In the genomic region with DNA sequence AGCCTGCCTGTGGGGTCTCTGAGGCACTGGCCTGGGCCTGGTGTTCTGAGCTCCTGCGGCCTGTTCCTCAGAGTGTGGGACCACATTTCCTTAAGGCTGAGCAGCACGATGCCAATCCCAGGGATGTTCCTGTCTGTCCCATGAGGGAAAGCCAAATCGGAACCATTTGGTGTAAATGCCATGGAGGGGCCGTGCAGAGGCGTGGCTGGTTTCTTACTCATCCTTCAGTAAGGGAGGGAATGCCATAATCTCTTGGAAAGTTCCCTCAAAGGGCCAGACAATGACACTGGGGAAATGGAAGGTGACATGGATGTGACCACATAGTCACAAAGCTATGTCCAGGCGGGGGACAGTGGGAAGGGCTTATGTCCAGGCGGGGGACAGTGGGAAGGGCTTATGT, we compare ENCODE assay signal across 20 cellular contexts.
"Had no signal": no experiment of that assay in that cellular context is flagged by ENCODE, and none has a peak within 500 bp of the region (broad histone marks: within the 10 kb centered on the region; RNA-seq: fewer than 3 reads in every experiment).

No MANE protein-coding gene starts in this region.

- ATAC-seq: activated CD8-positive, alpha-beta T cell treated with anti-CD3 and anti-CD28 coated beads for 36 hours; gastrocnemius medialis; heart right ventricle; psoas muscle; right cardiac atrium had no signal

- H3K4me1 Mint-ChIP-seq: activated CD4-positive, alpha-beta T cell treated with anti-CD3 and anti-CD28 coated beads, Interleukin-2, amount 10 ng/mL, durations not matched to agents 24 days and 14 days had no signal

- H3K27ac Mint-ChIP-seq: activated CD4-positive, alpha-beta T cell treated with anti-CD3 and anti-CD28 coated beads, Interleukin-2, amount 10 ng/mL, durations not matched to agents 24 days and 14 days; activated CD8-positive, alpha-beta T cell treated with anti-CD3 and anti-CD28 coated beads for 36 hours; activated naive CD4-positive, alpha-beta T cell treated with anti-CD3 and anti-CD28 coated beads for 36 hours; activated T-helper 2 cell treated with anti-CD3 and anti-CD28 coated beads, Interferon-gamma antibody, Interleukin-2, Interleukin-4, amounts not matched to agents 10 μg/mL and 5 μg/mL and 100 μg/mL, durations not matched to agents 14 hours and 24 hours and 36 hours; stimulated activated naive CD8-positive, alpha-beta T cell treated with anti-CD3 and anti-CD28 coated beads, Interleukin-15, Interleukin-2, amounts not matched to agents 100 ng/mL and 50 ng/mL, for 24 hours had no signal

- H3K27me3 ChIP-seq: brain microvascular endothelial cell, gastrocnemius medialis, heart right ventricle, transverse colon, vagina had no signal

- H3K4me3 ChIP-seq: gastrocnemius medialis, heart right ventricle, left ventricle myocardium inferior, psoas muscle, skin epidermis, transverse colon, vagina had no signal

- DNase-seq: activated CD4-positive, alpha-beta T cell treated with anti-CD3 and anti-CD28 coated beads, Interleukin-2, amount 10 ng/mL, durations not matched to agents 24 days and 14 days; activated CD8-positive, alpha-beta T cell treated with anti-CD3 and anti-CD28 coated beads for 36 hours; activated naive CD4-positive, alpha-beta T cell treated with anti-CD3 and anti-CD28 coated beads for 36 hours; activated T-cell treated with anti-CD3 and anti-CD28 coated beads, Interleukin-2, amount 50 U/mL, for 1 hour; aorta; brain microvascular endothelial cell; central memory CD4-positive, alpha-beta T cell; erythroblast; gastrocnemius medialis; heart right ventricle; kidney glomerular epithelial cell; left ventricle myocardium inferior; mammary epithelial cell; right cardiac atrium; transverse colon had no signal

- H3K9me3 Mint-ChIP-seq: activated CD4-positive, alpha-beta T cell treated with anti-CD3 and anti-CD28 coated beads, Interleukin-2, amount 10 ng/mL, durations not matched to agents 24 days and 14 days; activated CD8-positive, alpha-beta T cell treated with anti-CD3 and anti-CD28 coated beads for 36 hours; activated naive CD4-positive, alpha-beta T cell treated with anti-CD3 and anti-CD28 coated beads for 36 hours; activated T-helper 2 cell treated with anti-CD3 and anti-CD28 coated beads, Interferon-gamma antibody, Interleukin-2, Interleukin-4, amounts not matched to agents 10 μg/mL and 5 μg/mL and 100 μg/mL, durations not matched to agents 14 hours and 24 hours and 36 hours; stimulated activated naive CD8-positive, alpha-beta T cell treated with anti-CD3 and anti-CD28 coated beads, Interleukin-15, Interleukin-2, amounts not matched to agents 100 ng/mL and 50 ng/mL, for 24 hours had no signal

- H3K9me3 ChIP-seq: gastrocnemius medialis, heart right ventricle, left ventricle myocardium inferior, psoas muscle, transverse colon, vagina had no signal

- H3K27ac ChIP-seq: brain microvascular endothelial cell, gastrocnemius medialis, heart right ventricle, left ventricle myocardium inferior, psoas muscle, transverse colon, vagina had no signal

- H3K4me1 ChIP-seq: gastrocnemius medialis had no signal

- H3K36me3 ChIP-seq: brain microvascular endothelial cell, gastrocnemius medialis, heart right ventricle, left ventricle myocardium inferior, transverse colon, vagina had no signal

- H3K4me3 Mint-ChIP-seq: activated CD4-positive, alpha-beta T cell treated with anti-CD3 and anti-CD28 coated beads, Interleukin-2, amount 10 ng/mL, durations not matched to agents 24 days and 14 days; activated CD8-positive, alpha-beta T cell treated with anti-CD3 and anti-CD28 coated beads for 36 hours; activated naive CD4-positive, alpha-beta T cell treated with anti-CD3 and anti-CD28 coated beads for 36 hours; stimulated activated naive CD8-positive, alpha-beta T cell treated with anti-CD3 and anti-CD28 coated beads, Interleukin-15, Interleukin-2, amounts not matched to agents 100 ng/mL and 50 ng/mL, for 24 hours had no signal

- H3K27me3 Mint-ChIP-seq: activated CD4-positive, alpha-beta T cell treated with anti-CD3 and anti-CD28 coated beads, Interleukin-2, amount 10 ng/mL, durations not matched to agents 24 days and 14 days; activated CD8-positive, alpha-beta T cell treated with anti-CD3 and anti-CD28 coated beads for 36 hours; stimulated activated naive CD8-positive, alpha-beta T cell treated with anti-CD3 and anti-CD28 coated beads, Interleukin-15, Interleukin-2, amounts not matched to agents 100 ng/mL and 50 ng/mL, for 24 hours had no signal
